Comparison of ENCODE assay signal across 8 cellular contexts in the genomic region with DNA sequence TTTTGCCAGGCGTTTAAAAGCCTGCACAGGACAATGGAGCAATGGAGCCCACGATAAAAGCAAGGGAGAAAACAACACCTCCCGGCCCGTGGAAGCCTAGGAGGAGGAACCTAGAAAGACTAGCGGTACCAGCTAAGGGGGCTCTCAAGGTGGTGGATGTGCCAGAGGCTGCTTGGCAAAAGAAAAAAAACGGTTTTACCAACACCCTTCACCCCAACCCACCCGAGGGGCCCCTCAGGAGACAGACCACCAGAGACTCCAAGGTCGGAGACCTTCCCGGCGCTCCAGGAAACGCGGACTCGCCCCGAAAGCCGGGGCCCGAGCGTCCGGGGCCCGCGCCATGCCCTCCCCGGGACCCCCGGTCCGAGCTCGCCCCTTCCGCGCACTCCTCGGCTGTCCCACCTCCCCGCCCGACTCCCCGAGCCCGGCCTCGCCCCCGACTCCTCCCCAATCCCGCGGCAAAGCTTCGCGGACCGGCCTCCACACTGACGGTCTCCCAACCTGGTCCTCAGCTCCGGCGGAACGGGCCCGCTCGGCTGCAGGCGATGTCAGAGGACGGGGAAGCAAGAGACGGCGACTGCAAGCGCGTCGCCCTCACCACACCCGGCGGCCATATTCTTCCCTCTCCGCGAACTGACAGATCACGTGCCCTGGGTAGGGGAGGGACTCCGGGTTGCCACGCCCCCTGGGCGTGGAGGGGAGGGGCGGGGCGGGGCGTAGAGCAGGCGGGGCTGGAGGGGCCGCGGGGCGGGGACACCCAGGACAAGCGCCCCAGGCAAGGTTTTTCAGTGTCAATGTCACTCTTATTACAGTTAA. TPM values are rescaled to one million over a fixed set of nuclear protein-coding genes. Genes with fewer than 3 reads are reported as not detected.
DNase-seq lines count a peak whose midpoint lies in the region; ATAC-seq and TF ChIP-seq lines count a peak whose summit lies in the region.

KIDINS220 (minus strand) TSS at position 635 of the 816 bp plus-strand sequence. CDS start 10,520 bp downstream, outside the sequence.

- peak within 1 kb of the TSS; percentile 61 to 79 for H3K27ac ChIP-seq in thoracic aorta

- peaks cover 43% of the 10 kb centered on the region for H3K4me1 Mint-ChIP-seq in activated naive CD8-positive, alpha-beta T cell (ENCODE audit: low read depth)
- H3K4me1 Mint-ChIP-seq in glutamatergic neuron (ENCODE audit: low read depth, unreplicated experiment) (peaks cover 17% of the 10 kb centered on the region), osteocyte (ENCODE audit: unreplicated experiment) (peaks cover 26% of the 10 kb centered on the region)

- ATAC-seq in thoracic aorta (ENCODE audit: insufficient number of reproducible peaks, low FRiP score, low read depth), result peak; percentile 92

- CTCF ChIA-PET in HEK293T (lab: Yijun Ruan, JAX), result no interaction called here

- no peaks in the 10 kb centered on the region for H3K9me3 ChIP-seq in thoracic aorta

- H3K27ac Mint-ChIP-seq in activated naive CD8-positive, alpha-beta T cell, result peak within 1 kb of the TSS; percentile 96
- H3K27ac Mint-ChIP-seq in glutamatergic neuron (ENCODE audit: unreplicated experiment) (peak within 1 kb of the TSS; percentile 97), osteocyte (ENCODE audit: unreplicated experiment) (peak within 1 kb of the TSS; percentile 97)

- no peaks in the 10 kb centered on the region for H3K36me3 Mint-ChIP-seq in activated naive CD8-positive, alpha-beta T cell
- peaks cover 10% of the 10 kb centered on the region for H3K36me3 Mint-ChIP-seq in glutamatergic neuron (ENCODE audit: unreplicated experiment)
- H3K36me3 Mint-ChIP-seq in osteocyte (ENCODE audit: unreplicated experiment), result no peaks in the 10 kb centered on the region

- H3K27me3 Mint-ChIP-seq in activated naive CD8-positive, alpha-beta T cell, result no peaks in the 10 kb centered on the region
- H3K27me3 Mint-ChIP-seq in glutamatergic neuron (ENCODE audit: unreplicated experiment) (peaks cover 2% of the 10 kb centered on the region), osteocyte (ENCODE audit: unreplicated experiment) (no peaks in the 10 kb centered on the region)

- peak within 1 kb of the TSS; percentile 99 for H3K4me3 Mint-ChIP-seq in activated naive CD8-positive, alpha-beta T cell
- H3K4me3 Mint-ChIP-seq in glutamatergic neuron (ENCODE audit: unreplicated experiment) (peak within 1 kb of the TSS; percentile 98), osteocyte (ENCODE audit: unreplicated experiment) (peak within 1 kb of the TSS; percentile 100)

- peak within 1 kb of the TSS; percentile 86 for H3K4me3 ChIP-seq in GM06990 (replicated peaks; ENCODE audit: low read depth, low read length)
- peak within 1 kb of the TSS; percentile 84 for H3K4me3 ChIP-seq in thoracic aorta

- peaks cover 22 to 40% of the 10 kb centered on the region in 2 donors for H3K4me1 ChIP-seq in thoracic aorta (ENCODE audit: control insufficient read depth in 1 of 2, low read depth in 2 of 2)

- no peaks in the 10 kb centered on the region for H3K9me3 Mint-ChIP-seq in activated naive CD8-positive, alpha-beta T cell (ENCODE audit: low read depth)
- peaks cover 5% of the 10 kb centered on the region for H3K9me3 Mint-ChIP-seq in glutamatergic neuron (ENCODE audit: unreplicated experiment)
- no peaks in the 10 kb centered on the region for H3K9me3 Mint-ChIP-seq in osteocyte (ENCODE audit: unreplicated experiment)

- H3K27me3 ChIP-seq in GM06990 (replicated peaks; ENCODE audit: control insufficient read depth, insufficient read depth, low read length) (no peaks in the 10 kb centered on the region), thoracic aorta (replicated peaks; ENCODE audit: insufficient read depth) (no peaks in the 10 kb centered on the region)

- POLR2A ChIA-PET in HEK293T (lab: Yijun Ruan, JAX), result interaction anchor here (0.6 kb wide), 1 partner anchor 531 kb away, joined by 3 read pairs; no protein-coding TSS in a partner anchor

- no peaks in the 10 kb centered on the region for H3K36me3 ChIP-seq in GM06990 (ENCODE audit: control insufficient read depth, insufficient read depth, low read length)
- no peaks in the 10 kb centered on the region for H3K36me3 ChIP-seq in thoracic aorta

- TF ChIP-seq CTCF in GM06990 (IDR thresholded peaks at IDR 0.05; ENCODE audit: insufficient read depth, low read length, poor library complexity, severe bottlenecking) (no peak), glutamatergic neuron (IDR thresholded peaks at IDR 0.05; ENCODE audit: partially characterized antibody, unreplicated experiment) (no peak), osteocyte (IDR thresholded peaks at IDR 0.05) (no peak), thoracic aorta (IDR thresholded peaks at IDR 0.05) (no peak)

- DNase-seq in GM06990 (ENCODE audit: extremely low read depth, insufficient read length) (peak; percentile 86), HEK293T (ENCODE audit: extremely low spot score) (peak; percentile 98), MV-4-11 (lab: John Stamatoyannopoulos, UW) (peak; percentile 63), SKM-1 treated with dmso at 0.1 percent for 144 hours (lab: John Stamatoyannopoulos, UW; ENCODE audit: unreplicated experiment) (peak; percentile 72), glutamatergic neuron (peak; percentile 87), osteocyte (ENCODE audit: extremely low spot score, unreplicated experiment) (peak; percentile 95), thoracic aorta (ENCODE audit: low spot score) (peak; percentile 25)

TF ChIP-seq in HEK293T, 16 proteins besides CTCF, POLR2A, EP300 and RAD21:
- TF ChIP-seq L3MBTL2 (conservative IDR thresholded peaks at IDR 0.05) (peak; percentile 69), ARNT (IDR thresholded peaks at IDR 0.05) (no peak), NFRKB (IDR thresholded peaks at IDR 0.05) (no peak)

RNA-seq across cellular contexts. Expression of gene KIDINS220, which starts in this region (rescaled TPM):
- total RNA-seq in glutamatergic neuron (ENCODE audit: unreplicated experiment), result 188 TPM
- total RNA-seq in osteocyte, result 99.2 and 101 TPM in 2 replicates
- 100 to 1,000 TPM; 107 to 113 TPM for total RNA-seq in thoracic aorta

Comparison
In these comparisons a context has a peak if more than half of its experiments do, and no peak if none do; other contexts are left out.
1. Peak in every context shown above with its lines: DNase-seq, ATAC-seq, H3K4me3 ChIP-seq and H3K27ac ChIP-seq.
2. DNase-seq: peak in every context shown above with its lines; median percentile 98 in HEK293T; 95 in osteocyte; 87 in glutamatergic neuron; 86 in GM06990; 72 in SKM-1 treated with dmso at 0.1 percent for 144 hours; 63 in MV-4-11; 25 in thoracic aorta.